ENCODE assay signal across 8 cellular contexts in the genomic region with DNA sequence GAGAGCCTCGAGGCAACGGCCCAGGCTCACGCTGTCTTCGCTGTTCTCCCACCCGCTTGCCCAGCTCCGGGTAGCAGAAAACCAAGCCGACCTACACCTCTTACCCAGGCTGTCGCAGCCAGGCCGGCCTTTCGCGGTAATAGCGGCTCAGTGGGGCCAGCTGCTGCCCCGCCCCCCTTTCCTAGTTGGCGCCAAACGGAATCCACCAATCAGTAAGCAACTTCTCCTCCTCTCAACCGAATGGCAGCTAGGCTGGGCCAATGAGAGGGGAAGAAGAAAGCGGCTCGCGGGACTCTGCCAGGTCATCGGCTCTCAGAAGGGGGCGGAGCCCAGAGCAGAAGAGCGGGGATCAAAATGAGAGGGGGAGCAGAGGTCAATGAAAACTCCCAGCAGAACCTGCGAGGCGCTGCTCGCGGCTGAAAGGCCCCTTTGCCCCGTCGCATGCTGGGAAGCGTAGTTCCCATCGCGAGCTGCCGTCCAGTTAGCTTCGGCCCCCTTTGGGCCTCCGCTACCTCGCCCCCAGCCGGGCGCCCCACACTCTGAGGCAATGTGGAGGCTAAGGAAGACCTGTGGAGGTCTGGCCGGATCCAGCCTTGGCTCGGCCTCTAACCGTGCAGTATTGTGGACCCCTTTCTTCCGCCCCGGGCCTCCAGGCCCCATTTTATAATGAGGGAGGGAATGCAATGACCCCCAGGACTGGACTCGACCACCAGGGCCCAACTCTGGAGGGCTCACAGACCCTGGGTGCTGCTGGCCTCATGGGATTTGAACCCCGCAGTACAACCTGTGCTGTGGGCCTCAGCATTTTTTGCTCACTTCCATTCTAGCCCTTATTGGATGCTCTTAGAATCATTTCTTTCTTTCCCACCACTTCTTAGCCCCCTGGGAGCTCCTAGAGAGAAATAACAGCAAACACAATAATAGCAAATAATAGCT. TPM values are rescaled to one million over a fixed set of nuclear protein-coding genes. Genes with fewer than 3 reads are reported as not detected.
A peak's percentile ranks its signal among the peaks of the same experiment; 100 is the strongest.
DNase-seq lines count a peak whose midpoint lies in the region; ATAC-seq and TF ChIP-seq lines count a peak whose summit lies in the region.

A gene (minus strand): TSS at position 152 of the 936 bp plus-strand sequence. CDS start 470 bp downstream, outside the sequence.

- H3K27me3 ChIP-seq in ovary (no peaks in the 10 kb centered on the region), tibial artery (no peaks in the 10 kb centered on the region)

- peak; percentile 97 for DNase-seq in GM12864 (ENCODE audit: low read depth)
- peak; percentile 93 to 99 (median 94) for DNase-seq in NCI-H1417 (lab: John Stamatoyannopoulos, UW)
- DNase-seq in SW 1271 (lab: John Stamatoyannopoulos, UW) = peak; percentile 91 to 99
- peak; percentile 88 for DNase-seq in activated naive CD8-positive, alpha-beta T cell treated with anti-CD3 and anti-CD28 coated beads, Interleukin-2, amount 50 U/mL, for 16 hours (ENCODE audit: low read depth, low spot score)
- peak; percentile 97 for DNase-seq in Right ventricle myocardium inferior (ENCODE audit: missing footprints)
- peak; percentile 97 to 98 (median 98) for DNase-seq in ovary
- peak; percentile 97 to 98 for DNase-seq in tibial artery

- H3K36me3 ChIP-seq in ovary (no peaks in the 10 kb centered on the region), tibial artery (peaks cover 0 to 8% (median 0%) of the 10 kb centered on the region in 3 donors)

- H3K4me1 ChIP-seq in ovary (ENCODE audit: insufficient read depth) (peaks cover 1% of the 10 kb centered on the region), tibial artery (peaks cover 0 to 12% (median 7%) of the 10 kb centered on the region in 4 donors)

- H3K27ac ChIP-seq in ovary (peak within 1 kb of the TSS; percentile 61 to 82), tibial artery (peak within 1 kb of the TSS; percentile 58 to 71)

- WGBS in ovary, 3 donors = 5 to 9% (median 7%) methylated on average over 40 to 44 of the region's 44 CpGs

- peak; percentile 96 for ATAC-seq in HG02759 (IDR thresholded peaks at IDR 0.05; ENCODE audit: unreplicated experiment)
- ATAC-seq in Right ventricle myocardium inferior = peak; percentile 99

- TF ChIP-seq POLR2A in ovary (IDR thresholded peaks at IDR 0.05) = no peak

- intact Hi-C loops in Right ventricle myocardium inferior (cut with DNase I) (no loop called here), ovary (cut with DNase I) (no loop called here), tibial artery (cut with DNase I; ENCODE audit: low total_unique reads) (no loop called here)

- H3K9me3 ChIP-seq in ovary (no peaks in the 10 kb centered on the region), tibial artery (no peaks in the 10 kb centered on the region)

- TF ChIP-seq EP300 in ovary (IDR thresholded peaks at IDR 0.05) = peak; percentile 4

- no peak for TF ChIP-seq CTCF in GM12864 (IDR thresholded peaks at IDR 0.05; ENCODE audit: low read depth, low read length, missing control alignments)
- TF ChIP-seq CTCF in ovary (IDR thresholded peaks at IDR 0.05) = no peak
- TF ChIP-seq CTCF in tibial artery (IDR thresholded peaks at IDR 0.05) = no peak

- H3K4me3 ChIP-seq in GM12864 (ENCODE audit: low read depth, low read length) (peak within 1 kb of the TSS; percentile 98), ovary (peak within 1 kb of the TSS; percentile 59), tibial artery (peak within 1 kb of the TSS; percentile 58 to 71)

RNA-seq across cellular contexts. Expression of the gene that starts here (rescaled TPM):
- total RNA-seq in Right ventricle myocardium inferior = 1.1 TPM
- total RNA-seq in ovary = 1 to 10 TPM; 1.1 to 4.4 (median 3.3) TPM
- polyA plus RNA-seq in ovary = 1 to 10 TPM; 1.4 to 2.1 TPM

Comparison
In these comparisons a context has a peak if more than half of its experiments do, and no peak if none do; other contexts are left out.
1. Peak in every context shown above with its lines: DNase-seq, ATAC-seq, H3K4me3 ChIP-seq and H3K27ac ChIP-seq.